8 cellular contexts compared by ENCODE assay signal in genomic region chr3:20054549-20054987, GRCh38. TPM values are rescaled to one million over a fixed set of nuclear protein-coding genes. Genes with fewer than 3 reads are reported as not detected.
DNase-seq lines count a peak whose midpoint lies in the region; ATAC-seq and TF ChIP-seq lines count a peak whose summit lies in the region.

No MANE protein-coding gene starts in this region.

- H3K27ac Mint-ChIP-seq in activated naive CD4-positive, alpha-beta T cell treated with anti-CD3 and anti-CD28 coated beads for 36 hours, result no peak overlapping the region

- H3K4me1 Mint-ChIP-seq in activated naive CD4-positive, alpha-beta T cell treated with anti-CD3 and anti-CD28 coated beads for 36 hours (ENCODE audit: low read depth), result peaks cover 23% of the 10 kb centered on the region

- ATAC-seq in GM19324 (IDR thresholded peaks at IDR 0.05; ENCODE audit: low FRiP score, unreplicated experiment) (peak; percentile 82), HG03378 (IDR thresholded peaks at IDR 0.05; ENCODE audit: unreplicated experiment) (peak; percentile 89), right cardiac atrium (peak; percentile 61 to 67)

- WGBS in right cardiac atrium, result 57% methylated on average over 4 of the region's 4 CpGs

- CTCF ChIA-PET in RWPE1 (lab: Yijun Ruan, JAX), result no interaction called here
- CTCF ChIA-PET in activated naive CD4-positive, alpha-beta T cell treated with anti-CD3 and anti-CD28 coated beads for 36 hours (lab: Charles Lee), result interaction anchor here (0.6 to 1.1 kb wide), 4 partner anchors 11 to 622 kb away, joined by 3 read pairs; partner anchors contain the start of gene KAT2B

- POLR2A ChIA-PET in RWPE1 (lab: Yijun Ruan, JAX; ENCODE audit: low non-redundant PET), result no interaction called here

- intact Hi-C loops in activated naive CD4-positive, alpha-beta T cell treated with anti-CD3 and anti-CD28 coated beads for 36 hours (cut with micrococcal nuclease), result loop anchor here (1.0 to 10.0 kb wide), 6 partner anchors 13 to 1960 kb away; partner anchors contain the start of genes RAB5A and SGO1
- intact Hi-C loops in right cardiac atrium (cut with DNase I), result no loop called here

- H3K27ac ChIP-seq in RWPE1 (peak overlapping the region; percentile 74), right cardiac atrium (ENCODE audit: low read length) (peak overlapping the region; percentile 62)

- H3K9me3 ChIP-seq in right cardiac atrium (ENCODE audit: control insufficient read depth, low read length), result no peaks in the 10 kb centered on the region

- no peak overlapping the region for H3K4me3 Mint-ChIP-seq in activated naive CD4-positive, alpha-beta T cell treated with anti-CD3 and anti-CD28 coated beads for 36 hours

- H3K9me3 Mint-ChIP-seq in activated naive CD4-positive, alpha-beta T cell treated with anti-CD3 and anti-CD28 coated beads for 36 hours, result no peaks in the 10 kb centered on the region

- no peaks in the 10 kb centered on the region for H3K27me3 ChIP-seq in right cardiac atrium (ENCODE audit: control insufficient read depth, insufficient read depth)

- H3K4me3 ChIP-seq in right cardiac atrium (ENCODE audit: low read length), result no peak overlapping the region

- no peak for TF ChIP-seq CTCF in RWPE1 (conservative IDR thresholded peaks at IDR 0.05; ENCODE audit: low read depth)

- peaks cover 28% of the 10 kb centered on the region for H3K4me1 ChIP-seq in right cardiac atrium (ENCODE audit: control insufficient read depth, insufficient read depth, low read length)

- H3K27me3 Mint-ChIP-seq in activated naive CD4-positive, alpha-beta T cell treated with anti-CD3 and anti-CD28 coated beads for 36 hours (ENCODE audit: low read depth), result no peaks in the 10 kb centered on the region

- H3K36me3 Mint-ChIP-seq in activated naive CD4-positive, alpha-beta T cell treated with anti-CD3 and anti-CD28 coated beads for 36 hours (ENCODE audit: low read depth), result no peaks in the 10 kb centered on the region

- in situ Hi-C loops in ACHN (cut with HindIII; ENCODE audit: low pct_ligation_motif_present, low pct_unique_long_range_greater_than_20kb, low sequenced_read_pairs), result no loop called here

- DNase-seq in ACHN (peak; percentile 96), RWPE1 (ENCODE audit: low spot score) (peak; percentile 89), right cardiac atrium (peak in 1 of 3 donors; percentile 31), NCI-H2081 treated with DMSO at 0.1 percent for 48 hours (lab: John Stamatoyannopoulos, UW) (no peak)
- DNase-seq in activated naive CD4-positive, alpha-beta T cell treated with anti-CD3 and anti-CD28 coated beads for 36 hours, result peak; percentile 84
- DNase-seq in stimulated activated CD8-positive, alpha-beta memory T cell treated with anti-CD3 and anti-CD28 coated beads, Interleukin-12 subunit alpha, Interleukin-12 subunit beta, amount 100 ng/mL, for 1 hour (ENCODE audit: low read depth), result peak; percentile 46

RNA-seq across cellular contexts. Expression of gene KAT2B, which starts 14.3 kb away (rescaled TPM):
- 10 to 100 TPM in 1 of 2 experiments, 1 to 10 TPM in 1; 9.4 to 11.5 TPM for total RNA-seq in activated naive CD4-positive, alpha-beta T cell treated with anti-CD3 and anti-CD28 coated beads for 36 hours
- 10 to 100 TPM; 58.2 to 71.5 (median 71.1) TPM for total RNA-seq in right cardiac atrium
- polyA plus RNA-seq in right cardiac atrium, result 20.9 TPM

RNA-seq across cellular contexts. Expression of gene PP2D1, which starts 42.5 kb away (rescaled TPM):
- total RNA-seq in activated naive CD4-positive, alpha-beta T cell treated with anti-CD3 and anti-CD28 coated beads for 36 hours, result not detected
- total RNA-seq in right cardiac atrium, result not detected
- polyA plus RNA-seq in right cardiac atrium, result not detected

Comparison
In these comparisons a context has a peak if more than half of its experiments do, and no peak if none do; other contexts are left out.
1. RNA of gene KAT2B, which starts 14.3 kb away (total RNA-seq): 58.2 to 71.5 TPM in right cardiac atrium; 9.4 to 11.5 TPM in activated naive CD4-positive, alpha-beta T cell treated with anti-CD3 and anti-CD28 coated beads for 36 hours; every median in the first group is over 4 times any median in the second.
2. Peak in every context shown above with its lines, with median percentiles within 50 percentile points of each other: ATAC-seq.